Comparison of ENCODE assay signal across 8 cellular contexts in the genomic region with DNA sequence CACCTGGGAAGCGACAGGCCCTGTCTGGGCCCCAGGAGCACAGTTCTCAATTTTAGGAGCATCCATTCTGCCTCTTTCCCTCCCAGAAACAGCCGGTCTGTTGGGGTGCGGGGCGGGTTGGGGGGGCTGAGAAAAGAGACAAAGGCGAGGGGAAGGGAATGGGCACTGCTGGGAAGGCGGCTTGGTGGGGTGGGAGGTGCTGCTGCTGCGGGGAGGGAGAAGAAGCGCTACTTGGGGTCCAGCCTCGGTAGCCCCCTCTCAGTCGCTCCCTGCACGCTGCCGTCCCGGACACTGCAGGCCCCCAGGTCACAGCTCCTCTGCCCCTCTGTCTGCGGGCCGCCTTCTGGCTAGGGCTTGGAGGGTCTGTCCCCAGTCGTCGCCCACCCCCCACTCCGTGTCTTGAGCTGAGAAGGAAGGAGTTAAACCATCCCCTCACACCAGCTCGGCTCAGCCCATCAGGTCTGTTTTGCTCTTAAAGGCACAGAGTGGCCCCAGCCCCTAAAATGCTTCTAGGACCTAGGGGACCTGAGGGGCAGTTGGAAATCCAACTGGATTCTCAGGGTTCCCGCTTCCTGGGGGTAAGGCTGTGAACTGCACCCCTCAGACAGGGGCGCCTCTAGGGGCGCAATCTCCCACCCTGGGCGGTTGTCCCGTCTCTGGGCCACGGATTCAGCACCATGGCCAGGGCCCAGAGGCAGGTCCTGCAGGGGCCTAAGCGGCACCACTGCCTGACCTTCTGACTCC. TPM values are rescaled to one million over a fixed set of nuclear protein-coding genes. Genes with fewer than 3 reads are reported as not detected.
A peak's percentile ranks its signal among the peaks of the same experiment; 100 is the strongest.
DNase-seq lines count a peak whose midpoint lies in the region; ATAC-seq and TF ChIP-seq lines count a peak whose summit lies in the region.

No MANE protein-coding gene starts in this region.

- H3K36me3 ChIP-seq in GM23248 (ENCODE audit: low read depth) (no peaks in the 10 kb centered on the region), ectodermal cell (ENCODE audit: control insufficient read depth, insufficient read depth, low read length) (no peaks in the 10 kb centered on the region), prostate gland (no peaks in the 10 kb centered on the region)
- H3K36me3 ChIP-seq in naive thymus-derived CD4-positive, alpha-beta T cell (ENCODE audit: control insufficient read depth in 2 of 3, insufficient read depth in 3 of 3, low read length in 3 of 3), result no peaks in the 10 kb centered on the region

- H3K9me3 ChIP-seq in GM23248 (ENCODE audit: low read depth), result no peaks in the 10 kb centered on the region
- no peaks in the 10 kb centered on the region for H3K9me3 ChIP-seq in ectodermal cell (ENCODE audit: control insufficient read depth, low read length)
- H3K9me3 ChIP-seq in naive thymus-derived CD4-positive, alpha-beta T cell (ENCODE audit: control insufficient read depth in 2 of 3, low read length in 3 of 3), result no peaks in the 10 kb centered on the region
- no peaks in the 10 kb centered on the region for H3K9me3 ChIP-seq in prostate gland

- H3K79me2 ChIP-seq in GM23248 (ENCODE audit: insufficient read depth), result no peaks in the 10 kb centered on the region

- in situ Hi-C loops in GM23248 (cut with MboI), result no loop called here

- H3F3A ChIP-seq in GM23248 (ENCODE audit: insufficient read depth), result no peaks in the 10 kb centered on the region

- H4K20me1 ChIP-seq in GM23248 (ENCODE audit: insufficient read depth), result no peaks in the 10 kb centered on the region

- TF ChIP-seq CTCF in prostate gland (IDR thresholded peaks at IDR 0.05), result no peak

- no peaks in the 10 kb centered on the region for H3K9me2 ChIP-seq in GM23248 (ENCODE audit: insufficient read depth)

- H3K4me3 ChIP-seq in GM23248 (no peak overlapping the region), ectodermal cell (ENCODE audit: insufficient read depth, low read depth, low read length) (peak overlapping the region; percentile 41), prostate gland (peak overlapping the region in 1 of 2 donors; percentile 13)
- H3K4me3 ChIP-seq in naive thymus-derived CD4-positive, alpha-beta T cell (ENCODE audit: low read length), result no peak overlapping the region

- peak overlapping the region in 1 of 9 donors; percentile 25 for H3K27ac Mint-ChIP-seq in naive thymus-derived CD4-positive, alpha-beta T cell

- peaks cover 0 to 14% (median 12%) of the 10 kb centered on the region in 7 donors for H3K4me1 Mint-ChIP-seq in naive thymus-derived CD4-positive, alpha-beta T cell

- H3K27me3 ChIP-seq in GM23248 (replicated peaks; ENCODE audit: insufficient read depth), result peaks cover 12% of the 10 kb centered on the region
- H3K27me3 ChIP-seq in ectodermal cell (ENCODE audit: control insufficient read depth, insufficient read depth, low read length, poor library complexity, severe bottlenecking), result peaks cover 23% of the 10 kb centered on the region
- peaks cover 0 to 6% of the 10 kb centered on the region in 2 donors for H3K27me3 ChIP-seq in naive thymus-derived CD4-positive, alpha-beta T cell (ENCODE audit: control insufficient read depth in 2 of 2, insufficient read depth in 2 of 2, low read length in 2 of 2)
- no peaks in the 10 kb centered on the region for H3K27me3 ChIP-seq in prostate gland (replicated peaks; ENCODE audit: insufficient read depth)

- H3K27me3 Mint-ChIP-seq in naive thymus-derived CD4-positive, alpha-beta T cell, result peaks cover 10 to 47% (median 28%) of the 10 kb centered on the region in 5 donors

- 8 to 11% methylated on average over 21 to 23 of the region's 26 CpGs for WGBS in GM23248 (ENCODE audit: low coverage in 1 of 2, low lambda C conversion rate in 2 of 2, missing lambda C conversion rate in 2 of 2), 2 experiments
- WGBS in ectodermal cell, 2 experiments, result 0 to 1% methylated on average over 26 of the region's 26 CpGs
- 8% methylated on average over 26 of the region's 26 CpGs for WGBS in prostate gland

- no peak overlapping the region for H3K9ac ChIP-seq in GM23248

- peak; percentile 49 for ATAC-seq in naive thymus-derived CD4-positive, alpha-beta T cell
- no peak for ATAC-seq in GM21515 (IDR thresholded peaks at IDR 0.05; ENCODE audit: unreplicated experiment)

- H3K4me1 ChIP-seq in GM23248 (ENCODE audit: insufficient read depth) (no peaks in the 10 kb centered on the region), ectodermal cell (ENCODE audit: control insufficient read depth, insufficient read depth, low read length) (peaks cover 4% of the 10 kb centered on the region), prostate gland (replicated peaks) (no peaks in the 10 kb centered on the region)
- H3K4me1 ChIP-seq in naive thymus-derived CD4-positive, alpha-beta T cell (ENCODE audit: control insufficient read depth in 2 of 2, insufficient read depth in 2 of 2, low read length in 2 of 2), result no peaks in the 10 kb centered on the region

- DNase-seq in GM23248 (peak; percentile 46), RKO (ENCODE audit: low spot score) (peak; percentile 77), NCI-H524 treated with DMSO at 0.1 percent for 48 hours (lab: John Stamatoyannopoulos, UW) (no peak), NCI-H2171 treated with DMSO at 0.1 percent for 48 hours (lab: John Stamatoyannopoulos, UW) (no peak), prostate gland (ENCODE audit: low spot score) (no peak)
- DNase-seq in naive thymus-derived CD4-positive, alpha-beta T cell, result peak in 3 of 9 donors; percentile 11 to 15 (median 13)

- TF ChIP-seq POLR2A in prostate gland (IDR thresholded peaks at IDR 0.05), result no peak

- H3K27ac ChIP-seq in GM23248 (no peak overlapping the region), ectodermal cell (ENCODE audit: insufficient read depth, low read depth, low read length, poor library complexity, severe bottlenecking) (no peak overlapping the region), prostate gland (no peak overlapping the region)
- no peak overlapping the region for H3K27ac ChIP-seq in naive thymus-derived CD4-positive, alpha-beta T cell (ENCODE audit: low read depth, low read length)

- POLR2A ChIA-PET in naive thymus-derived CD4-positive, alpha-beta T cell (lab: Charles Lee), result no interaction called here

- CTCF ChIA-PET in naive thymus-derived CD4-positive, alpha-beta T cell (lab: Charles Lee), result interaction anchor here (1.7 kb wide), 1 partner anchor 63 kb away, joined by 5 read pairs; the partner anchor contains the start of gene FITM2

- intact Hi-C loops in naive thymus-derived CD4-positive, alpha-beta T cell (cut with micrococcal nuclease), result no loop called here
- intact Hi-C loops in prostate gland (cut with DNase I), result no loop called here

- H3K4me3 Mint-ChIP-seq in naive thymus-derived CD4-positive, alpha-beta T cell, result peak overlapping the region in 6 of 10 donors; percentile 27 to 63 (median 46)

- H2AFZ ChIP-seq in GM23248, result no peak overlapping the region

- H3K9me3 Mint-ChIP-seq in naive thymus-derived CD4-positive, alpha-beta T cell, result peaks cover 0 to 5% (median 0%) of the 10 kb centered on the region in 11 donors

- peaks cover 0 to 13% (median 9%) of the 10 kb centered on the region in 5 donors for H3K36me3 Mint-ChIP-seq in naive thymus-derived CD4-positive, alpha-beta T cell

- H3K4me2 ChIP-seq in GM23248 (ENCODE audit: unreplicated experiment), result no peak overlapping the region

RNA-seq across cellular contexts. Expression of gene GDAP1L1, which starts 0.7 kb away (rescaled TPM):
- not detected in 2 replicates for total RNA-seq in GM23248 (2014; rRNA removed; shearing (Covaris generic))
- polyA plus RNA-seq in GM23248 (2016; fragmentation: Nextera tagmentation; extraction: Ambion mirVana), result not detected in 2 replicates
- 2.0 TPM for polyA plus RNA-seq in ectodermal cell (2013, experiment 1 of 4)
- 2.6 TPM for polyA plus RNA-seq in ectodermal cell (2013, experiment 2 of 4)
- 2.6 TPM for polyA plus RNA-seq in ectodermal cell (2013, experiment 3 of 4)
- 4.6 TPM for polyA plus RNA-seq in ectodermal cell (2013, experiment 4 of 4)
- total RNA-seq in naive thymus-derived CD4-positive, alpha-beta T cell, result not detected
- polyA plus RNA-seq in naive thymus-derived CD4-positive, alpha-beta T cell, result not detected
- 1 to 10 TPM in 1 of 2 donors, not detected in 1; 1.5 TPM for total RNA-seq in prostate gland

RNA-seq across cellular contexts. Expression of gene OSER1, which starts 37.3 kb away (rescaled TPM):
- total RNA-seq in GM23248 (2014; rRNA removed; shearing (Covaris generic)), result 29.5 and 36.2 TPM in 2 replicates
- 43.8 and 45.1 TPM in 2 replicates for polyA plus RNA-seq in GM23248 (2016; fragmentation: Nextera tagmentation; extraction: Ambion mirVana)
- 36.2 TPM for polyA plus RNA-seq in ectodermal cell (2013, experiment 1 of 4)
- polyA plus RNA-seq in ectodermal cell (2013, experiment 2 of 4), result 35.8 TPM
- polyA plus RNA-seq in ectodermal cell (2013, experiment 3 of 4), result 35.3 TPM
- polyA plus RNA-seq in ectodermal cell (2013, experiment 4 of 4), result 36.1 TPM
- total RNA-seq in naive thymus-derived CD4-positive, alpha-beta T cell, result 100 to 1,000 TPM in 1 of 5 experiments, 10 to 100 TPM in 4; 25.0 to 115 (median 43.0) TPM
- 10 to 100 TPM; 36.2 to 62.0 TPM for polyA plus RNA-seq in naive thymus-derived CD4-positive, alpha-beta T cell
- total RNA-seq in prostate gland, result 10 to 100 TPM; 31.6 to 42.7 TPM

Comparison
In these comparisons a context has a peak if more than half of its experiments do, and no peak if none do; other contexts are left out.
1. DNase-seq: peak in GM23248 (single experiment) and RKO (single experiment); none in NCI-H524 treated with DMSO at 0.1 percent for 48 hours (single experiment), NCI-H2171 treated with DMSO at 0.1 percent for 48 hours (single experiment) and prostate gland (single experiment).